In genomic region chr12:47740536-47741339, GRCh38 we compare ENCODE assay signal across 11 cellular contexts. TPM values are rescaled to one million over a fixed set of nuclear protein-coding genes. Genes with fewer than 3 reads are reported as not detected.
DNase-seq lines count a peak whose midpoint lies in the region; ATAC-seq, FAIRE-seq and TF ChIP-seq lines count a peak whose summit lies in the region.
"Had no signal": no experiment of that assay in that cellular context is flagged by ENCODE, and none has a peak within 500 bp of the region (broad histone marks: within the 10 kb centered on the region; RNA-seq: fewer than 3 reads in every experiment).

No MANE protein-coding gene starts in this region.

- H3K4me2 ChIP-seq in SK-N-SH (0 out of 2 replicates have a peak overlapping the region, but pooled peaks have one; percentile 44), K562 (ENCODE audit: insufficient read depth, low read length) (no peak overlapping the region)

- TF ChIP-seq RAD21 in SK-N-SH (IDR thresholded peaks at IDR 0.05; ENCODE audit: low read length) (no peak), K562 (CRISPR knock-in tag; conservative IDR thresholded peaks at IDR 0.05 in 1 of 2, IDR thresholded peaks at IDR 0.05 in 1 of 2) (no peak)

- H2AFZ ChIP-seq in SK-N-SH (ENCODE audit: low read depth) (no peak overlapping the region), K562 (ENCODE audit: low read depth, low read length) (peak overlapping the region; percentile 90; the same call in 1 of the 2 replicates)

- H3K4me3 ChIP-seq in SK-N-SH (ENCODE audit: low read depth in 2 of 2, low read length in 1 of 2) (no peak overlapping the region), K562 (no peak overlapping the region), stomach (no peak overlapping the region)

- intact Hi-C loops in K562 (cut with micrococcal nuclease), result no loop called here
- intact Hi-C loops in stomach (cut with DNase I; ENCODE audit: low total_unique reads), result no loop called here

- CTCF ChIA-PET in SK-N-SH (lab: Yijun Ruan, JAX) (interaction anchor here (0.9 to 43.0 kb wide), 13 partner anchors 16 to 208 kb away, joined by 3 to 1294 read pairs (median 19); partner anchors contain the start of genes ENDOU, RAPGEF3 and SLC48A1), K562 (lab: Yijun Ruan, JAX; ENCODE audit: low intra/inter-chr PET ratio) (interaction anchor here (1.1 to 5.5 kb wide), 4 partner anchors 37 to 98 kb away, joined by 3 to 59 read pairs (median 22); no protein-coding TSS in a partner anchor)

- POLR2A ChIA-PET in SK-N-SH (lab: Yijun Ruan, JAX), result interaction anchor here (0.7 kb wide), 1 partner anchor 36 kb away, joined by 3 read pairs; no protein-coding TSS in a partner anchor
- POLR2A ChIA-PET in K562 (lab: Yijun Ruan, JAX), result interaction anchor here (0.5 to 3.8 kb wide), 13 partner anchors 9 to 129 kb away, joined by 3 to 11 read pairs (median 3); partner anchors contain the start of gene ENDOU

- H3K4me1 ChIP-seq in SK-N-SH (ENCODE audit: control insufficient read depth in 1 of 2, insufficient read depth in 2 of 2, low read depth in 1 of 2, low read length in 1 of 2), result peaks cover 20 to 55% of the 10 kb centered on the region in 2 experiments; a peak in 3 of 4 replicates
- H3K4me1 ChIP-seq in K562 (replicated peaks in 1 of 2; ENCODE audit: control insufficient read depth in 2 of 2, insufficient read depth in 2 of 2, low read length in 2 of 2), result peaks cover 38 to 62% of the 10 kb centered on the region in 2 experiments
- H3K4me1 ChIP-seq in stomach, result peaks cover 34 to 47% (median 41%) of the 10 kb centered on the region in 4 donors

- DNase-seq in SK-N-SH, result peak; percentile 31
- no peak for DNase-seq in K562 (ENCODE audit: extremely low read depth in 1 of 4, low spot score in 3 of 4)
- no peak for DNase-seq in stomach
- DNase-seq in NCI-H2227 (lab: John Stamatoyannopoulos, UW; ENCODE audit: unreplicated experiment), result no peak
- DNase-seq in activated gamma-delta T cell (lab: John Stamatoyannopoulos, UW), result no peak
- no peak for DNase-seq in DMS153 (lab: John Stamatoyannopoulos, UW)

- no TSS peak for BruUV-seq in K562 (replicated peaks; lab: Mats Ljungman, UMichigan)

- H3K9me2 ChIP-seq in SK-N-SH, result no peaks in the 10 kb centered on the region

- no peak for TF ChIP-seq CTCF in SK-N-SH (IDR thresholded peaks at IDR 0.05)
- no peak for TF ChIP-seq CTCF in K562 (IDR thresholded peaks at IDR 0.05 in 2 of 3, conservative IDR thresholded peaks at IDR 0.05 in 1 of 3; ENCODE audit: insufficient read depth in 2 of 3, low read depth in 1 of 3, low read length in 3 of 3)
- TF ChIP-seq CTCF in stomach (IDR thresholded peaks at IDR 0.05), result no peak

- TF ChIP-seq POLR2A in K562 (conservative IDR thresholded peaks at IDR 0.05) (no peak), stomach (IDR thresholded peaks at IDR 0.05) (no peak)

- H3K9ac ChIP-seq in SK-N-SH, result no peak overlapping the region
- H3K9ac ChIP-seq in K562 (ENCODE audit: insufficient read depth in 1 of 2, low read depth in 2 of 2, low read length in 2 of 2), result peak overlapping the region in 1 of 2 experiments; percentile 68; a peak in 2 of 4 replicates

- 87% methylated on average over 10 of the region's 22 CpGs for WGBS in SK-N-SH (ENCODE audit: low lambda C conversion rate)
- 66% methylated on average over 21 of the region's 22 CpGs for WGBS in K562 (ENCODE audit: insufficient coverage, low coverage, missing lambda C conversion rate)
- WGBS in stomach, 5 donors, result 71 to 83% (median 79%) methylated on average over 16 to 22 of the region's 22 CpGs

- no peak for FAIRE-seq in K562 (lab: Jason Lieb, UNC)
- FAIRE-seq: A204.1, endometrium, TTC549 had no signal

- H3K9me1 ChIP-seq in K562 (ENCODE audit: control insufficient read depth, insufficient read depth, low read length), result no peaks in the 10 kb centered on the region

- no peaks in the 10 kb centered on the region for H3K27me3 ChIP-seq in SK-N-SH (ENCODE audit: insufficient read depth)
- H3K27me3 ChIP-seq in K562 (ENCODE audit: control insufficient read depth in 2 of 2, insufficient read depth in 2 of 2, low read length in 2 of 2), result peaks cover 6 to 25% of the 10 kb centered on the region in 2 experiments; a peak in 4 of 5 replicates
- H3K27me3 ChIP-seq in stomach, result no peaks in the 10 kb centered on the region

- no peaks in the 10 kb centered on the region for H3F3A ChIP-seq in SK-N-SH (replicated peaks; ENCODE audit: insufficient read depth)

- H3K36me3 ChIP-seq in SK-N-SH (replicated peaks in 1 of 2; ENCODE audit: control insufficient read depth in 1 of 2, insufficient read depth in 2 of 2, low read length in 1 of 2), result no peaks in the 10 kb centered on the region
- H3K36me3 ChIP-seq in K562 (ENCODE audit: control insufficient read depth, insufficient read depth, low read length), result no peaks in the 10 kb centered on the region
- no peaks in the 10 kb centered on the region for H3K36me3 ChIP-seq in stomach

- H3K9me3 ChIP-seq in SK-N-SH, result no peaks in the 10 kb centered on the region
- no peaks in the 10 kb centered on the region for H3K9me3 ChIP-seq in K562 (replicated peaks; ENCODE audit: control insufficient read depth, insufficient read depth, low read depth, low read length)
- no peaks in the 10 kb centered on the region for H3K9me3 ChIP-seq in stomach

- peak overlapping the region in 1 of 2 experiments; percentile 50; a peak in 2 of 4 replicates for H3K27ac ChIP-seq in SK-N-SH (ENCODE audit: low read depth in 2 of 2, low read length in 1 of 2)
- H3K27ac ChIP-seq in K562 (ENCODE audit: extremely low read depth, low read depth, low read length), result no peak overlapping the region
- peak overlapping the region in 4 of 5 donors; percentile 16 to 53 (median 40) for H3K27ac ChIP-seq in stomach

- H3K79me2 ChIP-seq in SK-N-SH (ENCODE audit: insufficient read depth) (no peaks in the 10 kb centered on the region), K562 (ENCODE audit: control insufficient read depth, insufficient read depth, low read length) (no peaks in the 10 kb centered on the region)

- TF ChIP-seq EP300 in SK-N-SH (IDR thresholded peaks at IDR 0.05; ENCODE audit: borderline replicate concordance in 1 of 2, low read depth in 1 of 2, low read length in 1 of 2), result no peak
- TF ChIP-seq EP300 in K562 (IDR thresholded peaks at IDR 0.05; ENCODE audit: low read length), result no peak
- TF ChIP-seq EP300 in stomach (IDR thresholded peaks at IDR 0.05), result no peak

- ATAC-seq in SK-N-SH treated with all-trans-retinoic acid at 6 μM for 48 hours (no peak; the same call in 1 of the 3 replicates), HG03066 (IDR thresholded peaks at IDR 0.05; ENCODE audit: low read depth, unreplicated experiment) (peak; percentile 61), K562 (no peak)

- in situ Hi-C loops in K562 (cut with MboI), result no loop called here

- H4K20me1 ChIP-seq in SK-N-SH (ENCODE audit: insufficient read depth) (no peaks in the 10 kb centered on the region), K562 (replicated peaks; ENCODE audit: control insufficient read depth, insufficient read depth, low read length) (no peaks in the 10 kb centered on the region; the same call in 1 of the 2 replicates)

RNA-seq across cellular contexts. Expression of gene ENDOU, which starts 15.4 kb away (rescaled TPM):
- not detected in 2 replicates for polyA plus RNA-seq in SK-N-SH (2012; rRNA removed)
- not detected in 2 replicates for polyA plus RNA-seq in SK-N-SH (2012; cell fraction: cytosol; rRNA removed)
- polyA plus RNA-seq in SK-N-SH (2012; cell fraction: nucleus; rRNA removed), result not detected in 2 replicates
- not detected in 2 replicates for total RNA-seq in K562 (2011; cell fraction: chromatin; rRNA removed; ENCODE audit: low replicate concordance)
- not detected in 2 replicates for total RNA-seq in K562 (2011; cell fraction: nucleolus; rRNA removed)
- total RNA-seq in K562 (2011; cell fraction: nucleoplasm; rRNA removed), result not detected in 2 replicates
- 0.04 TPM in 1 of 2 replicates, not detected in the other for total RNA-seq in K562 (2014; rRNA removed)
- total RNA-seq in K562 (2014; rRNA removed; fragmentation: Illumina TruSeq; extraction: Trizol), result not detected in 2 replicates
- not detected in 2 replicates for total RNA-seq in K562 (2015; rRNA removed; fragmentation: Illumina TruSeq; extraction: Trizol)
- total RNA-seq in K562 (2021), result not detected in 2 replicates
- polyA plus RNA-seq in K562 (2011; rRNA removed), result 0.03 TPM in 1 of 2 replicates, not detected in the other
- polyA plus RNA-seq in K562 (2011; cell fraction: cytosol; rRNA removed), result 0.04 TPM in 1 of 2 replicates, not detected in the other
- 0.16 TPM in 1 of 2 replicates, not detected in the other for polyA plus RNA-seq in K562 (2011; cell fraction: nucleus; rRNA removed)
- 0.17 TPM in 1 of 2 replicates, not detected in the other for polyA plus RNA-seq in K562 (2012)
- not detected in 2 replicates for polyA plus RNA-seq in K562 (2014; fragmentation: Illumina TruSeq; extraction: Trizol)
- polyA plus RNA-seq in K562 (2014; fragmentation: Nextera tagmentation; extraction: Ambion mirVana), result not detected
- polyA plus RNA-seq in K562 (2014; rRNA removed), result not detected in 2 replicates
- 0.12 TPM in 1 of 2 replicates, not detected in the other for polyA minus RNA-seq in K562 (2011; rRNA and poly(A)+ RNA removed)
- not detected in 2 replicates for polyA minus RNA-seq in K562 (2011; cell fraction: cytosol; rRNA and poly(A)+ RNA removed)
- not detected in 2 replicates for polyA minus RNA-seq in K562 (2011; cell fraction: nucleus; rRNA and poly(A)+ RNA removed)
- total RNA-seq in stomach, result 1 to 10 TPM in 1 of 5 donors, not detected in 4; 1.8 TPM
- 1 to 10 TPM in 1 of 3 donors, not detected in 2; 7.6 TPM for polyA plus RNA-seq in stomach

RNA-seq across cellular contexts. Expression of gene RAPGEF3, which starts 17.9 kb away (rescaled TPM):
- polyA plus RNA-seq in SK-N-SH (2012; rRNA removed), result 0.90 and 0.93 TPM in 2 replicates
- 0.23 and 0.42 TPM in 2 replicates for polyA plus RNA-seq in SK-N-SH (2012; cell fraction: cytosol; rRNA removed)
- polyA plus RNA-seq in SK-N-SH (2012; cell fraction: nucleus; rRNA removed), result 3.8 and 4.7 TPM in 2 replicates
- total RNA-seq in K562 (2011; cell fraction: chromatin; rRNA removed; ENCODE audit: low replicate concordance), result 1.5 and 4.3 TPM in 2 replicates
- total RNA-seq in K562 (2011; cell fraction: nucleolus; rRNA removed), result 2.2 and 2.3 TPM in 2 replicates
- total RNA-seq in K562 (2011; cell fraction: nucleoplasm; rRNA removed), result 1.7 and 2.3 TPM in 2 replicates
- total RNA-seq in K562 (2014; rRNA removed), result 0.45 and 0.78 TPM in 2 replicates
- total RNA-seq in K562 (2014; rRNA removed; fragmentation: Illumina TruSeq; extraction: Trizol), result 0.15 and 0.16 TPM in 2 replicates
- total RNA-seq in K562 (2015; rRNA removed; fragmentation: Illumina TruSeq; extraction: Trizol), result 0.15 and 0.33 TPM in 2 replicates
- 0.78 and 1.3 TPM in 2 replicates for total RNA-seq in K562 (2021)
- polyA plus RNA-seq in K562 (2011; rRNA removed), result 0.38 and 0.61 TPM in 2 replicates
- polyA plus RNA-seq in K562 (2011; cell fraction: cytosol; rRNA removed), result 0.49 and 0.50 TPM in 2 replicates
- polyA plus RNA-seq in K562 (2011; cell fraction: nucleus; rRNA removed), result 2.9 and 5.0 TPM in 2 replicates
- 0.76 and 2.1 TPM in 2 replicates for polyA plus RNA-seq in K562 (2012)
- polyA plus RNA-seq in K562 (2014; fragmentation: Illumina TruSeq; extraction: Trizol), result 0.37 and 0.43 TPM in 2 replicates
- under 1 TPM in 1 of 2 experiments, not detected in 1; 0.03 TPM for polyA plus RNA-seq in K562 (2014; fragmentation: Nextera tagmentation; extraction: Ambion mirVana)
- polyA plus RNA-seq in K562 (2014; rRNA removed), result 0.44 and 1.1 TPM in 2 replicates
- polyA minus RNA-seq in K562 (2011; rRNA and poly(A)+ RNA removed), result 0.60 and 0.78 TPM in 2 replicates
- polyA minus RNA-seq in K562 (2011; cell fraction: cytosol; rRNA and poly(A)+ RNA removed), result not detected in 2 replicates
- polyA minus RNA-seq in K562 (2011; cell fraction: nucleus; rRNA and poly(A)+ RNA removed), result 1.3 and 3.3 TPM in 2 replicates
- total RNA-seq in stomach, result 100 to 1,000 TPM in 1 of 5 donors, 10 to 100 TPM in 4; 15.9 to 114 (median 25.0) TPM
- 10 to 100 TPM; 21.2 to 33.1 (median 22.9) TPM for polyA plus RNA-seq in stomach

RNA-seq across cellular contexts. Expression of gene SLC48A1, which starts 32.3 kb away (rescaled TPM):
- polyA plus RNA-seq in SK-N-SH (2012; rRNA removed) (7.3 and 8.1 TPM in 2 replicates), K562 (2011; rRNA removed) (10.7 and 15.7 TPM in 2 replicates), K562 (2014; fragmentation: Illumina TruSeq; extraction: Trizol) (28.6 and 30.4 TPM in 2 replicates), K562 (2014; fragmentation: Nextera tagmentation; extraction: Ambion mirVana) (10 to 100 TPM; 23.5 to 26.9 TPM), K562 (2014; rRNA removed) (18.7 and 23.6 TPM in 2 replicates), stomach (10 to 100 TPM in 1 of 3 donors, 1 to 10 TPM in 2; 6.3 to 18.2 (median 9.4) TPM)
- polyA plus RNA-seq in SK-N-SH (2012; cell fraction: cytosol; rRNA removed), result 4.7 and 6.8 TPM in 2 replicates
- polyA plus RNA-seq in SK-N-SH (2012; cell fraction: nucleus; rRNA removed), result 13.1 and 16.1 TPM in 2 replicates
- 18.5 and 36.8 TPM in 2 replicates for total RNA-seq in K562 (2011; cell fraction: chromatin; rRNA removed; ENCODE audit: low replicate concordance)
- 31.2 and 31.5 TPM in 2 replicates for total RNA-seq in K562 (2011; cell fraction: nucleolus; rRNA removed)
- total RNA-seq in K562 (2011; cell fraction: nucleoplasm; rRNA removed), result 45.5 and 69.2 TPM in 2 replicates
- total RNA-seq in K562 (2014; rRNA removed) (16.3 and 25.4 TPM in 2 replicates), K562 (2014; rRNA removed; fragmentation: Illumina TruSeq; extraction: Trizol) (13.1 and 18.3 TPM in 2 replicates), K562 (2015; rRNA removed; fragmentation: Illumina TruSeq; extraction: Trizol) (16.1 and 16.2 TPM in 2 replicates), K562 (2021) (37.5 and 41.9 TPM in 2 replicates), stomach (10 to 100 TPM in 3 of 5 donors, 1 to 10 TPM in 2; 2.3 to 29.0 (median 18.1) TPM)
- polyA plus RNA-seq in K562 (2011; cell fraction: cytosol; rRNA removed), result 16.7 and 26.0 TPM in 2 replicates
- polyA plus RNA-seq in K562 (2011; cell fraction: nucleus; rRNA removed), result 25.7 and 35.1 TPM in 2 replicates
- 22.2 and 44.4 TPM in 2 replicates for polyA plus RNA-seq in K562 (2012)
- polyA minus RNA-seq in K562 (2011; rRNA and poly(A)+ RNA removed), result 7.6 and 8.9 TPM in 2 replicates
- polyA minus RNA-seq in K562 (2011; cell fraction: cytosol; rRNA and poly(A)+ RNA removed), result 14.8 and 17.6 TPM in 2 replicates
- polyA minus RNA-seq in K562 (2011; cell fraction: nucleus; rRNA and poly(A)+ RNA removed), result 6.9 and 11.6 TPM in 2 replicates

RNA-seq across cellular contexts. Expression of gene RPAP3, which starts 34.9 kb away (rescaled TPM):
- polyA plus RNA-seq in SK-N-SH (2012; rRNA removed) (6.7 and 9.3 TPM in 2 replicates), K562 (2011; rRNA removed) (31.2 and 50.6 TPM in 2 replicates), K562 (2014; fragmentation: Illumina TruSeq; extraction: Trizol) (74.4 and 92.1 TPM in 2 replicates), K562 (2014; fragmentation: Nextera tagmentation; extraction: Ambion mirVana) (10 to 100 TPM; 40.0 to 50.9 TPM), K562 (2014; rRNA removed) (62.4 and 69.0 TPM in 2 replicates), stomach (10 to 100 TPM in 1 of 3 donors, 1 to 10 TPM in 2; 7.9 to 10.8 (median 8.5) TPM)
- 11.0 and 15.7 TPM in 2 replicates for polyA plus RNA-seq in SK-N-SH (2012; cell fraction: cytosol; rRNA removed)
- polyA plus RNA-seq in SK-N-SH (2012; cell fraction: nucleus; rRNA removed), result 2.4 and 7.6 TPM in 2 replicates
- 20.5 and 93.3 TPM in 2 replicates for total RNA-seq in K562 (2011; cell fraction: chromatin; rRNA removed; ENCODE audit: low replicate concordance)
- 6.8 and 10.9 TPM in 2 replicates for total RNA-seq in K562 (2011; cell fraction: nucleolus; rRNA removed)
- 27.2 and 35.5 TPM in 2 replicates for total RNA-seq in K562 (2011; cell fraction: nucleoplasm; rRNA removed)
- total RNA-seq in K562 (2014; rRNA removed) (34.2 and 44.0 TPM in 2 replicates), K562 (2014; rRNA removed; fragmentation: Illumina TruSeq; extraction: Trizol) (68.9 and 93.0 TPM in 2 replicates), K562 (2015; rRNA removed; fragmentation: Illumina TruSeq; extraction: Trizol) (70.2 and 75.8 TPM in 2 replicates), K562 (2021) (54.1 and 57.1 TPM in 2 replicates), stomach (10 to 100 TPM in 4 of 5 donors, 1 to 10 TPM in 1; 3.5 to 47.4 (median 17.3) TPM)
- 4.7 and 9.4 TPM in 2 replicates for polyA plus RNA-seq in K562 (2011; cell fraction: cytosol; rRNA removed)
- 7.0 and 13.4 TPM in 2 replicates for polyA plus RNA-seq in K562 (2011; cell fraction: nucleus; rRNA removed)
- 39.9 and 43.0 TPM in 2 replicates for polyA plus RNA-seq in K562 (2012)
- polyA minus RNA-seq in K562 (2011; rRNA and poly(A)+ RNA removed), result 39.2 and 49.2 TPM in 2 replicates
- 14.5 and 19.5 TPM in 2 replicates for polyA minus RNA-seq in K562 (2011; cell fraction: cytosol; rRNA and poly(A)+ RNA removed)
- polyA minus RNA-seq in K562 (2011; cell fraction: nucleus; rRNA and poly(A)+ RNA removed), result 19.5 and 30.1 TPM in 2 replicates

Comparison
In these comparisons a context has a peak if more than half of its experiments do, and no peak if none do; other contexts are left out.
1. Of the 27 proteins assayed by ChIP-seq in both K562 and SK-N-SH: peak only in K562: ZBTB33; only in SK-N-SH: none; in both: none; in neither: 26.